Comparison of ENCODE assay signal across 28 cellular contexts in the genomic region with DNA sequence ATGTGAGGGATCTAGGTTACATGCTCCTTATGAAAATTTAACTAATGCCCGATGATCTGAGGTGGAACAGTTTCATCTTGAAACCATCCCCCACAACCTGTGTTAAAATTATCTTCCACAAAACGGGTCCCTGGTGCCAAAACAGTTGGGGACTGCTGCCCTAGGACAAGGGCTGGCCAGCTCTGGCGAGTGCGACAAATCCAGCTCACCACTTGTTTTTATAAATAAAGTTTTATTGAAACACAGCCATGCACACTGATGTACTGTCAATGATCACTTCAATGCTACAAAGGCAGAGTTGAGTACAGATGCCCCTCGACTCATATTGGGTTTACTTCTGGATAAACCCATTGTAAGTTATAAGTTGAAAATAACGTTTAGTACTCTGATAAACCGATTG.
"Had no signal": no experiment of that assay in that cellular context is flagged by ENCODE, and none has a peak within 500 bp of the region (broad histone marks: within the 10 kb centered on the region; RNA-seq: fewer than 3 reads in every experiment).

No MANE protein-coding gene starts in this region.

- ATAC-seq: natural killer cell; psoas muscle; right cardiac atrium; sciatic nerve; stimulated activated memory B cell treated with anti-CD40 and anti-IgM and Interleukin-4, amounts not matched to agents 10 μg/mL and 1 μg/mL and 100 μg/mL, for 72 hours; stimulated activated naive CD8-positive, alpha-beta T cell treated with anti-CD3 and anti-CD28 coated beads, Interleukin-15, amount 100 ng/mL, for 72 hours; stimulated activated naive CD8-positive, alpha-beta T cell treated with anti-CD3 and anti-CD28 coated beads, Interleukin-15, Interleukin-2, amounts not matched to agents 100 U/mL and 50 U/mL, for 24 hours; upper lobe of right lung had no signal

- H2AFZ ChIP-seq: neural progenitor cell, parathyroid adenoma had no signal

- H3K9ac ChIP-seq: neural progenitor cell, parathyroid adenoma had no signal

- H3K27me3 ChIP-seq: neural progenitor cell, ovary, testis, transverse colon, uterus had no signal

- H3K4me3 ChIP-seq: neural progenitor cell, ovary, psoas muscle, skin epidermis, smooth muscle cell, spleen, suprapubic skin, testis, tibial artery, transverse colon, upper lobe of right lung, uterus had no signal

- H3K4me2 ChIP-seq: neural progenitor cell, smooth muscle cell had no signal

- H3K4me1 ChIP-seq: neural progenitor cell, parathyroid adenoma, psoas muscle, spleen, suprapubic skin, testis, tibial artery, transverse colon, upper lobe of right lung, uterus had no signal

- H3K9me3 ChIP-seq: ovary, suprapubic skin, testis, tibial artery, transverse colon, upper lobe of right lung, uterus had no signal

- H3K36me3 ChIP-seq: neural progenitor cell, ovary, spleen, suprapubic skin, tibial artery, transverse colon, upper lobe of right lung, uterus had no signal

- DNase-seq: natural killer cell; occipital lobe; ovary; posterior cingulate gyrus; psoas muscle; right cardiac atrium; spleen; stimulated activated CD4-positive, alpha-beta T cell treated with anti-CD3 and anti-CD28 coated beads, Interleukin-12 subunit alpha, Interleukin-12 subunit beta, amount 100 ng/mL, for 4 hours; stimulated activated CD4-positive, alpha-beta T cell treated with anti-CD3 and anti-CD28 coated beads, Interleukin-1b, Interleukin-23, amount 100 ng/mL, for 48 hours; stimulated activated CD4-positive, alpha-beta T cell treated with anti-CD3 and anti-CD28 coated beads, Interleukin-4, amount 100 ng/mL, for 1 hour; stimulated activated CD4-positive, alpha-beta T cell treated with anti-CD3 and anti-CD28 coated beads, Interleukin-4, amount 100 ng/mL, for 4 hours; stimulated activated CD8-positive, alpha-beta memory T cell treated with anti-CD3 and anti-CD28 coated beads, Interleukin-4, amount 100 ng/mL, for 48 hours; stimulated activated naive CD4-positive, alpha-beta T cell; stimulated activated naive CD8-positive, alpha-beta T cell treated with anti-CD3 and anti-CD28 coated beads, Interleukin-15, amount 100 ng/mL, for 72 hours; stimulated activated naive CD8-positive, alpha-beta T cell treated with anti-CD3 and anti-CD28 coated beads, Interleukin-15, Interleukin-2, amounts not matched to agents 100 U/mL and 50 U/mL, for 24 hours; substantia nigra; testis; tibial artery; transverse colon; upper lobe of right lung; uterus had no signal

- H3K27ac ChIP-seq: neural progenitor cell, ovary, parathyroid adenoma, psoas muscle, skin epidermis, spleen, suprapubic skin, testis, tibial artery, transverse colon, upper lobe of right lung, uterus had no signal

- H3K79me2 ChIP-seq: parathyroid adenoma had no signal
